33 cellular contexts compared by ENCODE assay signal in genomic region chr10:81814842-81815241, GRCh38.
"Had no signal": no experiment of that assay in that cellular context is flagged by ENCODE, and none has a peak within 500 bp of the region (broad histone marks: within the 10 kb centered on the region; RNA-seq: fewer than 3 reads in every experiment).

No MANE protein-coding gene starts in this region.

- H3K9me3 ChIP-seq: gastrocnemius medialis had no signal

- H3K27ac ChIP-seq: ascending aorta, breast epithelium, cardiac muscle cell, esophagus muscularis mucosa, foreskin keratinocyte, gastrocnemius medialis, heart left ventricle, WERI-Rb-1 had no signal

- DNase-seq: activated B cell treated with CpG ODN at 0.5 μM for 24 hours; activated CD4-positive, alpha-beta T cell treated with anti-CD3 and anti-CD28 coated beads for 48 hours; activated CD4-positive, alpha-beta T cell treated with anti-CD3 and anti-CD28 coated beads, Interleukin-2, amount 50 U/mL, for 1 hour; activated CD4-positive, alpha-beta T cell treated with anti-CD3 and anti-CD28 coated beads, Interleukin-2, amount 50 U/mL, for 48 hours; activated CD8-positive, alpha-beta memory T cell treated with anti-CD3 and anti-CD28 coated beads, Interleukin-2, amount 10 ng/mL, durations not matched to agents 7 days and 5 days; activated CD8-positive, alpha-beta memory T cell treated with anti-CD3 and anti-CD28 coated beads, Interleukin-2, amount 50 U/mL, for 48 hours; activated CD8-positive, alpha-beta T cell treated with anti-CD3 and anti-CD28 coated beads, Interleukin-2, amount 10 ng/mL, durations not matched to agents 7 days and 5 days; activated gamma-delta T cell; activated naive CD4-positive, alpha-beta T cell; activated naive CD4-positive, alpha-beta T cell treated with anti-CD3 and anti-CD28 coated beads, Interleukin-2, amount 10 ng/mL, durations not matched to agents 7 days and 5 days; activated naive CD8-positive, alpha-beta T cell treated with anti-CD3 and anti-CD28 coated beads, Interleukin-2, amount 10 ng/mL, durations not matched to agents 7 days and 5 days; activated T-cell treated with anti-CD3 and anti-CD28 coated beads for 4 hours; activated T-cell treated with anti-CD3 and anti-CD28 coated beads, Interleukin-2, amount 50 U/mL, for 24 hours; activated T-cell treated with anti-CD3 and anti-CD28 coated beads, Interleukin-2, amount 50 U/mL, for 72 hours; cortex of kidney; dermis blood vessel endothelial cell; effector CD4-positive, alpha-beta T cell; effector memory CD8-positive, alpha-beta T cell; erythroblast; foreskin keratinocyte; gastrocnemius medialis; glutamatergic neuron; heart left ventricle; T-helper 1 cell; T-helper 17 cell; T1000; WERI-Rb-1 had no signal

- H3K36me3 ChIP-seq: ascending aorta, breast epithelium, cardiac muscle cell, esophagus muscularis mucosa, gastrocnemius medialis, heart left ventricle, WERI-Rb-1 had no signal

- H3K4me1 ChIP-seq: ascending aorta, breast epithelium, esophagus muscularis mucosa, foreskin keratinocyte, gastrocnemius medialis, heart left ventricle had no signal

- H3K27me3 ChIP-seq: ascending aorta, breast epithelium, cardiac muscle cell, esophagus muscularis mucosa, foreskin keratinocyte, gastrocnemius medialis, heart left ventricle had no signal

- ATAC-seq: activated CD4-positive, CD25-positive, alpha-beta regulatory T cell treated with anti-CD3 and anti-CD28 coated beads, Interleukin-2, amount 50 U/mL, for 24 hours; activated CD8-positive, alpha-beta memory T cell treated with anti-CD3 and anti-CD28 coated beads, Interleukin-2, amount 10 ng/mL, durations not matched to agents 7 days and 5 days; activated CD8-positive, alpha-beta T cell treated with anti-CD3 and anti-CD28 coated beads, Interleukin-2, amount 10 ng/mL, durations not matched to agents 7 days and 5 days; activated naive CD4-positive, alpha-beta T cell treated with anti-CD3 and anti-CD28 coated beads, Interleukin-2, amount 50 U/mL, for 72 hours; activated T-cell treated with anti-CD3 and anti-CD28 coated beads, Interleukin-2, amount 50 U/mL, for 72 hours; effector memory CD8-positive, alpha-beta T cell; foreskin keratinocyte; gastrocnemius medialis; heart left ventricle; T-helper 17 cell had no signal

- H3K4me3 ChIP-seq: ascending aorta, breast epithelium, cardiac muscle cell, esophagus muscularis mucosa, gastrocnemius medialis, heart left ventricle had no signal
